23 cellular contexts compared by ENCODE assay signal in the genomic region with DNA sequence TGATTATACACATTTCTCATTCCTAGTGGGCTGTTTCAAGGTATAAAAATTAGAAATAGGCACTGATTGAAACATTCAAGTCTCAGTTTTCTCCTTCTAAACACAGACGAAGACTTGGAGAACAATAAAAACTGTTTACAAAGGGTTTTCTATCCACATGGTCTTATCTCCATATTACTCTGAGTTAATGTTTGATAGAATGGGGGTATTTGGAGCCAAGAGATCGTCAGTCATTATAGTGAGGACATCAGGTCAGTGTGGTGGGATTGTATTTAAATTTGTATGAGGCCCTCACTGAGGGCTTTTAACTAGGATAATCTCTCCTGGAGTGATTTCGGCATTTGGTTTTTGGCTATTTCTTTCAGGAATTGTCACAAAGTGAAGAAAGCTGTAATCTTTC.
"Had no signal": no experiment of that assay in that cellular context is flagged by ENCODE, and none has a peak within 500 bp of the region (broad histone marks: within the 10 kb centered on the region; RNA-seq: fewer than 3 reads in every experiment).

No MANE protein-coding gene starts in this region.

- DNase-seq: cortex of kidney; dorsolateral prefrontal cortex; effector CD8-positive, alpha-beta T cell; heart right ventricle; kidney; left cardiac atrium; occipital lobe; psoas muscle; retina; spleen; stimulated activated CD4-positive, alpha-beta T cell treated with anti-CD3 and anti-CD28 coated beads, Interleukin-15, amount 100 ng/mL, for 24 hours; stimulated activated CD4-positive, alpha-beta T cell treated with anti-CD3 and anti-CD28 coated beads, Interleukin-2, amount 100 ng/mL, for 24 hours; stimulated activated CD4-positive, alpha-beta T cell treated with anti-CD3 and anti-CD28 coated beads, Interleukin-4, amount 100 ng/mL, for 4 hours; stimulated activated naive B cell treated with anti-CD40 and anti-IgM and Interleukin-4, amounts not matched to agents 10 μg/mL and 1 μg/mL and 100 μg/mL, for 72 hours; stimulated activated naive CD8-positive, alpha-beta T cell treated with anti-CD3 and anti-CD28 coated beads, Interleukin-15, amount 100 ng/mL, for 72 hours; testis; upper lobe of right lung had no signal

- H3K36me3 Mint-ChIP-seq: natural killer cell treated with Interleukin-12 subunit alpha and Interleukin-12 subunit beta and Interleukin-15 and Interleukin-18, amount 100 ng/mL, for 72 hours; stimulated activated naive B cell treated with anti-CD40 and anti-IgM and Interleukin-4, amounts not matched to agents 10 μg/mL and 1 μg/mL and 100 μg/mL, for 72 hours had no signal

- H3K9ac ChIP-seq: parathyroid adenoma had no signal

- H3K36me3 ChIP-seq: heart right ventricle, spleen, tibial nerve, upper lobe of right lung, vagina had no signal

- H3K4me3 Mint-ChIP-seq: natural killer cell treated with Interleukin-12 subunit alpha and Interleukin-12 subunit beta and Interleukin-15 and Interleukin-18, amount 100 ng/mL, for 72 hours; stimulated activated naive B cell treated with anti-CD40 and anti-IgM and Interleukin-4, amounts not matched to agents 10 μg/mL and 1 μg/mL and 100 μg/mL, for 72 hours; stimulated activated naive CD8-positive, alpha-beta T cell treated with anti-CD3 and anti-CD28 coated beads, Interleukin-15, amount 100 ng/mL, for 72 hours had no signal

- H3K4me3 ChIP-seq: dorsolateral prefrontal cortex, heart right ventricle, psoas muscle, spleen, testis, tibial nerve, upper lobe of right lung, vagina had no signal

- H3K79me2 ChIP-seq: parathyroid adenoma had no signal

- H3K9me3 ChIP-seq: heart right ventricle, psoas muscle, spleen, testis, tibial nerve, upper lobe of right lung, vagina had no signal

- H3K27ac Mint-ChIP-seq: natural killer cell treated with Interleukin-12 subunit alpha and Interleukin-12 subunit beta and Interleukin-15 and Interleukin-18, amount 100 ng/mL, for 72 hours; stimulated activated naive B cell treated with anti-CD40 and anti-IgM and Interleukin-4, amounts not matched to agents 10 μg/mL and 1 μg/mL and 100 μg/mL, for 72 hours; stimulated activated naive CD8-positive, alpha-beta T cell treated with anti-CD3 and anti-CD28 coated beads, Interleukin-15, amount 100 ng/mL, for 72 hours had no signal

- ATAC-seq: esophagus mucosa; heart right ventricle; left cardiac atrium; natural killer cell treated with Interleukin-12 subunit alpha and Interleukin-12 subunit beta and Interleukin-15 and Interleukin-18, amount 100 ng/mL, for 72 hours; psoas muscle; sciatic nerve; stimulated activated naive B cell treated with anti-CD40 and anti-IgM and Interleukin-4, amounts not matched to agents 10 μg/mL and 1 μg/mL and 100 μg/mL, for 72 hours; stimulated activated naive CD8-positive, alpha-beta T cell treated with anti-CD3 and anti-CD28 coated beads, Interleukin-15, amount 100 ng/mL, for 72 hours; upper lobe of right lung had no signal

- H3K27me3 ChIP-seq: testis, tibial nerve, upper lobe of right lung, vagina had no signal

- H3K27ac ChIP-seq: dorsolateral prefrontal cortex, heart right ventricle, parathyroid adenoma, psoas muscle, spleen, testis, tibial nerve, upper lobe of right lung, vagina had no signal

- H3K4me1 ChIP-seq: heart right ventricle, parathyroid adenoma, psoas muscle, spleen, testis, tibial nerve, upper lobe of right lung, vagina had no signal
